Comparison of ENCODE assay signal across 1 cellular context in genomic region chr10:49632406-49633317, GRCh38.
TF ChIP-seq lines count a peak whose summit lies in the region.

No MANE protein-coding gene starts in this region.

TF ChIP-seq in WTC11, 78 proteins besides CTCF, POLR2A, EP300 and RAD21 (continued from another document):
- TF ChIP-seq IRF2 (CRISPR knock-in tag; IDR thresholded peaks at IDR 0.05; ENCODE audit: borderline replicate concordance, low read depth), result no peak
- TF ChIP-seq ETV6 (CRISPR knock-in tag; IDR thresholded peaks at IDR 0.05), result no peak
- TF ChIP-seq PRRX2 (CRISPR knock-in tag; IDR thresholded peaks at IDR 0.05), result no peak
- no peak for TF ChIP-seq ZNF396 (CRISPR knock-in tag; IDR thresholded peaks at IDR 0.05; ENCODE audit: borderline replicate concordance)
- TF ChIP-seq ZMAT4 (CRISPR knock-in tag; IDR thresholded peaks at IDR 0.05), result no peak
TF ChIP-seq in WTC11: peak in this region for 0.
